13 cellular contexts compared by ENCODE assay signal in the genomic region with DNA sequence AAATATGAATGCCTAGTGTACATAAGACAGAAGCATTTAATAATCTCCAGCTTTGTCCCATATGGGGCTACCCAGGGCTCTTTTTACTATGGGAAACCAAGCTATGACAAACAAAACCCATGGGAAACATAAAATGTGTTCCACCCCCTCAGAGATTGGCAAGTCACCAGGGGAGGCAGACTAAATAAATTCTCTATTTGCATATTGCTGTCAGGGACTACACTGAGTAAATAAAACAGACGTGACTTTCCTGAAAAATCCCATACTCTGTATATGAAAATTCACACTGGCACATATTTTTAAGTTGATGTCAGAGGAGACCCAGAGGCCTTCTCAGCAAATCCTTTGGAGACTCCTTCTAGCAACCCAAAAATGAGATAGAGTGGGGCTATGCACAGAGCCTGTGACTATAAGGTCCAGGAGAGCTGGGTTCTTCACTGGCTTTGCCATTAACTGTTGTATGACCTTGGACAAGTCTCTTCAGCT. TPM values are rescaled to one million over a fixed set of nuclear protein-coding genes. Genes with fewer than 3 reads are reported as not detected.
DNase-seq lines count a peak whose midpoint lies in the region; ATAC-seq, FAIRE-seq and TF ChIP-seq lines count a peak whose summit lies in the region.
"Had no signal": no experiment of that assay in that cellular context is flagged by ENCODE, and none has a peak within 500 bp of the region (broad histone marks: within the 10 kb centered on the region; RNA-seq: fewer than 3 reads in every experiment).

No MANE protein-coding gene starts in this region.

- H2AK5ac ChIP-seq in IMR-90 (ENCODE audit: low read depth, low read length): no peak overlapping the region
- H2AK5ac ChIP-seq in H9 (ENCODE audit: insufficient read length, low read length): no peak overlapping the region

- no peak overlapping the region for H2AK9ac ChIP-seq in IMR-90 (replicated peaks; ENCODE audit: low read depth, low read length, poor library complexity)

- BruUV-seq in MCF 10A (replicated peaks; lab: Mats Ljungman, UMichigan) (no TSS peak), IMR-90 (replicated peaks; lab: Mats Ljungman, UMichigan) (no TSS peak)

- H3K27ac ChIP-seq in breast epithelium (no peak overlapping the region), IMR-90 (ENCODE audit: insufficient read depth, low read length) (no peak overlapping the region), H9 (ENCODE audit: insufficient read length, low read depth, low read length) (no peak overlapping the region)
- H3K27ac ChIP-seq: cardiac muscle cell had no signal

- H2BK5ac ChIP-seq in IMR-90 (ENCODE audit: low read depth, low read length, poor library complexity, severe bottlenecking): peak overlapping the region; percentile 36
- H2BK5ac ChIP-seq in H9 (ENCODE audit: insufficient read length, low read length): no peak overlapping the region

- H2BK120ac ChIP-seq in IMR-90 (ENCODE audit: low read depth, low read length) (peak overlapping the region; percentile 26; the same call in 1 of the 2 replicates), H9 (ENCODE audit: low read depth, low read length, poor library complexity, severe bottlenecking) (no peak overlapping the region)

- H3K79me1 ChIP-seq in IMR-90 (ENCODE audit: low read depth in 1 of 2, low read length in 2 of 2): no peaks in the 10 kb centered on the region
- no peaks in the 10 kb centered on the region for H3K79me1 ChIP-seq in H9 (ENCODE audit: insufficient read depth, low read depth, low read length, poor library complexity, severe bottlenecking)

- in situ Hi-C loops in IMR-90 (cut with MboI; ENCODE audit: low sequenced_read_pairs): no loop called here

- TF ChIP-seq CTCF in MCF 10A (IDR thresholded peaks at IDR 0.05; ENCODE audit: unreplicated experiment): no peak
- no peak for TF ChIP-seq CTCF in breast epithelium (IDR thresholded peaks at IDR 0.05)
- TF ChIP-seq CTCF in IMR-90 (conservative IDR thresholded peaks at IDR 0.05; ENCODE audit: low read depth, low read length): no peak
- no peak for TF ChIP-seq CTCF in bronchial epithelial cell (IDR thresholded peaks at IDR 0.05; ENCODE audit: insufficient read depth, low read length, severe bottlenecking)
- TF ChIP-seq CTCF in H9 (conservative IDR thresholded peaks at IDR 0.05): no peak

- H2BK12ac ChIP-seq in H9 (ENCODE audit: insufficient read length, low read depth, low read length): no peak overlapping the region

- H3K4me2 ChIP-seq in IMR-90 (ENCODE audit: low read depth, low read length): no peak overlapping the region
- no peak overlapping the region for H3K4me2 ChIP-seq in H9 (ENCODE audit: insufficient read depth, insufficient read length, low read length)

- H3K79me2 ChIP-seq in H9 (ENCODE audit: insufficient read depth, low read length): no peaks in the 10 kb centered on the region

- FAIRE-seq in bronchial epithelial cell (lab: Jason Lieb, UNC): no peak
- FAIRE-seq: kidney had no signal

- H3K23ac ChIP-seq in IMR-90 (ENCODE audit: low read depth, low read length): no peak overlapping the region
- no peak overlapping the region for H3K23ac ChIP-seq in H9 (ENCODE audit: insufficient read length, low read depth, low read length)

- H3K9ac ChIP-seq in IMR-90 (ENCODE audit: low read depth, low read length): no peak overlapping the region
- H3K9ac ChIP-seq in H9 (ENCODE audit: extremely low read depth, insufficient read length, low read length): no peak overlapping the region

- no peaks in the 10 kb centered on the region for H3K9me3 Mint-ChIP-seq in MCF 10A (ENCODE audit: unreplicated experiment)
- peaks cover 9 to 13% of the 10 kb centered on the region in 2 experiments; a peak in 4 of 5 replicates for H3K9me3 Mint-ChIP-seq in H9

- H3K4me1 Mint-ChIP-seq in MCF 10A (ENCODE audit: insufficient read depth, unreplicated experiment) (no peaks in the 10 kb centered on the region), H9 (peaks cover 4 to 5% of the 10 kb centered on the region in 2 experiments; a peak in 3 of 4 replicates)

- H4K20me1 ChIP-seq in IMR-90 (ENCODE audit: insufficient read depth, low read length) (no peaks in the 10 kb centered on the region), H9 (ENCODE audit: control insufficient read depth, insufficient read depth, insufficient read length) (no peaks in the 10 kb centered on the region)

- no peak for TF ChIP-seq RAD21 in IMR-90 (IDR thresholded peaks at IDR 0.05; ENCODE audit: low read length)

- ATAC-seq in IMR-90 (ENCODE audit: low read depth): no peak; the same call in 1 of the 2 replicates

- 0 out of 3 replicates have a peak overlapping the region, but pooled peaks have one; percentile 0 for H2BK15ac ChIP-seq in IMR-90 (ENCODE audit: low read depth, low read length)
- no peak overlapping the region for H2BK15ac ChIP-seq in H9 (ENCODE audit: low read depth, low read length)

- H3K9me3 ChIP-seq in breast epithelium (peaks cover 0 to 12% of the 10 kb centered on the region in 2 donors), IMR-90 (ENCODE audit: control insufficient read depth, insufficient read depth, low read length) (no peaks in the 10 kb centered on the region), H9 (ENCODE audit: control insufficient read depth, low read depth, low read length) (no peaks in the 10 kb centered on the region)

- H3K23me2 ChIP-seq in H9 (ENCODE audit: insufficient read length, low read depth, low read length, poor library complexity, severe bottlenecking): no peaks in the 10 kb centered on the region

- POLR2A ChIA-PET in MCF 10A (lab: Yijun Ruan, JAX) (no interaction called here), IMR-90 (lab: Charles Lee; ENCODE audit: unreplicated experiment) (no interaction called here)

- peak overlapping the region; percentile 43; the same call in 1 of the 2 replicates for H4K91ac ChIP-seq in IMR-90 (ENCODE audit: insufficient read depth, low read depth, low read length)
- no peak overlapping the region for H4K91ac ChIP-seq in H9 (ENCODE audit: insufficient read length, low read depth, low read length)

- CTCF ChIA-PET in MCF 10A (lab: Yijun Ruan, JAX): interaction anchor here (0.6 to 3.8 kb wide), 6 partner anchors 10 to 1073 kb away, joined by 3 to 15 read pairs (median 3); no protein-coding TSS in a partner anchor
- CTCF ChIA-PET in IMR-90 (lab: Yijun Ruan, JAX): interaction anchor here (1.0 to 1.2 kb wide), 2 partner anchors 11 to 33 kb away, joined by 3 read pairs; no protein-coding TSS in a partner anchor

- H3K36me3 Mint-ChIP-seq in MCF 10A (ENCODE audit: insufficient read depth, unreplicated experiment) (no peaks in the 10 kb centered on the region), H9 (ENCODE audit: insufficient read depth in 1 of 3, low read depth in 3 of 3) (peaks cover 0 to 12% (median 6%) of the 10 kb centered on the region in 3 experiments; a peak in 1 of 7 replicates)

- H3K27me3 Mint-ChIP-seq in MCF 10A (ENCODE audit: insufficient read depth, unreplicated experiment) (peaks cover 12% of the 10 kb centered on the region), H9 (ENCODE audit: low read depth) (peaks cover 1% of the 10 kb centered on the region)

- H2BK20ac ChIP-seq in IMR-90 (ENCODE audit: low read depth, low read length): peak overlapping the region; percentile 37; the same call in 1 of the 2 replicates
- H2BK20ac ChIP-seq in H9 (ENCODE audit: low read depth, low read length, poor library complexity, severe bottlenecking): no peak overlapping the region

- no peak overlapping the region for H3K4me3 ChIP-seq in breast epithelium
- H3K4me3 ChIP-seq in IMR-90 (ENCODE audit: insufficient read depth, low read depth, low read length): no peak overlapping the region
- no peak overlapping the region for H3K4me3 ChIP-seq in bronchial epithelial cell (ENCODE audit: low read depth, low read length)
- H3K4me3 ChIP-seq: cardiac muscle cell had no signal

- TF ChIP-seq POLR2A in breast epithelium (IDR thresholded peaks at IDR 0.05) (no peak), IMR-90 (IDR thresholded peaks at IDR 0.05; ENCODE audit: low read depth, low read length) (no peak)

- H3K56ac ChIP-seq in IMR-90 (ENCODE audit: extremely low read depth, insufficient read depth, low read length): no peak overlapping the region
- no peak overlapping the region for H3K56ac ChIP-seq in H9 (ENCODE audit: insufficient read length, low read depth, low read length)

- WGBS in IMR-90 (ENCODE audit: extremely low coverage in 2 of 2, insufficient read length in 1 of 2), 2 experiments: no CpG with 5 or more reads among the region's 1 CpG
- no CpG with 5 or more reads among the region's 1 CpG for WGBS in H9 (ENCODE audit: extremely low coverage, insufficient read length, low lambda C conversion rate)

- H3K14ac ChIP-seq in IMR-90 (replicated peaks; ENCODE audit: low read depth, low read length) (no peak overlapping the region), H9 (ENCODE audit: insufficient read depth, low read length) (no peak overlapping the region)

- H3K4me3 Mint-ChIP-seq in MCF 10A (ENCODE audit: unreplicated experiment) (no peak overlapping the region), H9 (no peak overlapping the region)
- H3K4me3 Mint-ChIP-seq: nephron had no signal

- H4K5ac ChIP-seq in IMR-90 (ENCODE audit: low read depth, low read length) (no peak overlapping the region), H9 (ENCODE audit: insufficient read length, low read depth, low read length) (no peak overlapping the region)

- H3T11ph ChIP-seq in H9 (ENCODE audit: low read length): no peak overlapping the region

- H2AFZ ChIP-seq in IMR-90 (replicated peaks; ENCODE audit: low read length, poor library complexity): no peak overlapping the region
- H2AFZ ChIP-seq in H9 (ENCODE audit: low read length): no peak overlapping the region

- H3K36me3 ChIP-seq in breast epithelium: no peaks in the 10 kb centered on the region
- H3K36me3 ChIP-seq in IMR-90 (ENCODE audit: control insufficient read depth, insufficient read depth, low read length): no peaks in the 10 kb centered on the region
- no peaks in the 10 kb centered on the region for H3K36me3 ChIP-seq in bronchial epithelial cell (ENCODE audit: control insufficient read depth, insufficient read depth, low read length)
- H3K36me3 ChIP-seq: cardiac muscle cell had no signal

- H3K27ac Mint-ChIP-seq in MCF 10A (ENCODE audit: low read depth, unreplicated experiment) (no peak overlapping the region), H9 (no peak overlapping the region)

- H3K4ac ChIP-seq in IMR-90 (ENCODE audit: low read depth, low read length) (peak overlapping the region; percentile 43; the same call in 1 of the 2 replicates), H9 (ENCODE audit: low read depth, low read length) (no peak overlapping the region)

- DNase-seq in MCF 10A (ENCODE audit: unreplicated experiment): peak; percentile 33
- DNase-seq in breast epithelium (ENCODE audit: low spot score in 2 of 2): no peak
- DNase-seq in IMR-90: peak; percentile 33
- DNase-seq in bronchial epithelial cell (ENCODE audit: low read depth): peak; percentile 15
- DNase-seq in H9: no peak
- DNase-seq in NCI-H774 (lab: John Stamatoyannopoulos, UW): no peak
- no peak for DNase-seq in NCI-H1092 treated with DMSO at 0.1 percent for 48 hours (lab: John Stamatoyannopoulos, UW)
- no peak for DNase-seq in activated CD4-positive, CD25-positive, alpha-beta regulatory T cell (lab: John Stamatoyannopoulos, UW)
- DNase-seq: activated T-cell treated with anti-CD3 and anti-CD28 coated beads, Interleukin-2, amount 50 U/mL, for 48 hours; kidney had no signal

- intact Hi-C loops in MCF 10A (cut with micrococcal nuclease) (loop anchor here (10.0 kb wide), 1 partner anchor 95 kb away; no protein-coding TSS in a partner anchor), breast epithelium (cut with DNase I; ENCODE audit: low total_unique reads) (no loop called here), IMR-90 (cut with micrococcal nuclease) (no loop called here)

- H3K18ac ChIP-seq in IMR-90 (ENCODE audit: low read depth, low read length) (no peak overlapping the region), H9 (ENCODE audit: insufficient read length, low read depth, low read length) (no peak overlapping the region)

- no peaks in the 10 kb centered on the region for H3K4me1 ChIP-seq in breast epithelium
- no peaks in the 10 kb centered on the region for H3K4me1 ChIP-seq in IMR-90 (ENCODE audit: control insufficient read depth, insufficient read depth, low read length)
- peaks cover 5% of the 10 kb centered on the region; the same call in 1 of the 2 replicates for H3K4me1 ChIP-seq in H9 (ENCODE audit: insufficient read depth, low read length)

- H3K9me1 ChIP-seq in IMR-90 (ENCODE audit: insufficient read depth, low read length): no peaks in the 10 kb centered on the region

- dilution Hi-C loops in IMR-90 (cut with HindIII; ENCODE audit: low sequenced_read_pairs, unreplicated experiment): no loop called here

- H3K27me3 ChIP-seq in breast epithelium (no peaks in the 10 kb centered on the region), IMR-90 (ENCODE audit: control insufficient read depth, insufficient read depth, low read length) (no peaks in the 10 kb centered on the region), bronchial epithelial cell (ENCODE audit: control insufficient read depth, insufficient read depth, low read length) (no peaks in the 10 kb centered on the region), H9 (ENCODE audit: insufficient read depth, low read length) (no peaks in the 10 kb centered on the region)
- H3K27me3 ChIP-seq: cardiac muscle cell had no signal

- no peak overlapping the region for H4K8ac ChIP-seq in IMR-90 (ENCODE audit: low read depth in 2 of 2, low read length in 2 of 2)
- H4K8ac ChIP-seq in H9 (replicated peaks; ENCODE audit: insufficient read length, low read depth, low read length): no peak overlapping the region

RNA-seq across cellular contexts. Expression of a gene that starts 44.0 kb away (rescaled TPM):
- total RNA-seq in MCF 10A (2022) (not detected in 2 replicates), breast epithelium (1 to 10 TPM; 2.7 to 8.0 (median 5.9) TPM), IMR-90 (2012; rRNA removed) (not detected in 2 replicates), bronchial epithelial cell (not detected in 2 replicates), H9 (2021) (0.15 and 0.20 TPM in 2 replicates)
- polyA plus RNA-seq in IMR-90 (2012; rRNA removed): not detected in 2 replicates
- polyA plus RNA-seq in IMR-90 (2012; cell fraction: cytosol; rRNA removed): not detected in 2 replicates
- not detected in 2 replicates for polyA plus RNA-seq in IMR-90 (2012; cell fraction: nucleus; rRNA removed; ENCODE audit: low replicate concordance)
- polyA plus RNA-seq: AG04450 had no signal

RNA-seq across cellular contexts. Expression of a gene that starts 49.5 kb away (rescaled TPM):
- 0.10 TPM in 1 of 2 replicates, not detected in the other for total RNA-seq in MCF 10A (2022)
- under 1 TPM; 0.64 to 0.98 (median 0.88) TPM for total RNA-seq in breast epithelium
- total RNA-seq in IMR-90 (2012; rRNA removed): 0.18 and 0.28 TPM in 2 replicates
- 0.32 and 0.39 TPM in 2 replicates for polyA plus RNA-seq in IMR-90 (2012; rRNA removed)
- 0.09 and 0.22 TPM in 2 replicates for polyA plus RNA-seq in IMR-90 (2012; cell fraction: cytosol; rRNA removed)
- 0.25 and 0.44 TPM in 2 replicates for polyA plus RNA-seq in IMR-90 (2012; cell fraction: nucleus; rRNA removed; ENCODE audit: low replicate concordance)
- under 0.01 TPM in 1 of 2 replicates, not detected in the other for total RNA-seq in bronchial epithelial cell
- 0.33 and 0.35 TPM in 2 replicates for total RNA-seq in H9 (2021)

Comparison
In these comparisons a context has a peak if more than half of its experiments do, and no peak if none do; other contexts are left out.
1. DNase-seq: peak in MCF 10A (single experiment), IMR-90 (single experiment) and bronchial epithelial cell (single experiment); none in breast epithelium (0 of 2), H9 (single experiment), NCI-H774 (single experiment), NCI-H1092 treated with DMSO at 0.1 percent for 48 hours (single experiment) and activated CD4-positive, CD25-positive, alpha-beta regulatory T cell (0 of 4).